30 cellular contexts compared by ENCODE assay signal in genomic region chr11:73508243-73509176, GRCh38.
"Had no signal": no experiment of that assay in that cellular context is flagged by ENCODE, and none has a peak within 500 bp of the region (broad histone marks: within the 10 kb centered on the region; RNA-seq: fewer than 3 reads in every experiment).

No MANE protein-coding gene starts in this region.

- H3K27ac ChIP-seq: cardiac muscle cell, Peyer's patch, SJSA1 had no signal

- H3K4me3 ChIP-seq: cardiac muscle cell, Peyer's patch, SJSA1 had no signal

- H3K4me1 ChIP-seq: Peyer's patch had no signal

- H3K9me3 ChIP-seq: Peyer's patch, SJSA1, SK-N-SH had no signal

- H3K27me3 Mint-ChIP-seq: activated CD4-positive, alpha-beta T cell treated with anti-CD3 and anti-CD28 coated beads, Interleukin-2, amount 10 ng/mL, durations not matched to agents 24 days and 14 days; activated CD8-positive, alpha-beta T cell treated with anti-CD3 and anti-CD28 coated beads for 36 hours; activated naive CD8-positive, alpha-beta T cell treated with anti-CD3 and anti-CD28 coated beads for 36 hours; activated T-helper 17 cell treated with anti-CD3 and anti-CD28 coated beads, Interleukin-2, amount 50 U/mL, for 72 hours; central memory CD8-positive, alpha-beta T cell had no signal

- H3K4me1 Mint-ChIP-seq: activated T-helper 17 cell treated with anti-CD3 and anti-CD28 coated beads, Interleukin-2, amount 50 U/mL, for 72 hours had no signal

- H3K4me3 Mint-ChIP-seq: activated CD4-positive, alpha-beta T cell treated with anti-CD3 and anti-CD28 coated beads, Interleukin-2, amount 10 ng/mL, durations not matched to agents 24 days and 14 days; activated CD8-positive, alpha-beta T cell treated with anti-CD3 and anti-CD28 coated beads for 36 hours; activated naive CD8-positive, alpha-beta T cell treated with anti-CD3 and anti-CD28 coated beads for 36 hours; activated T-cell treated with anti-CD3 and anti-CD28 coated beads, Interleukin-2, amount 50 U/mL, for 72 hours; activated T-helper 17 cell treated with anti-CD3 and anti-CD28 coated beads, Interleukin-2, amount 50 U/mL, for 72 hours; central memory CD8-positive, alpha-beta T cell; T-helper 1 cell treated with Interleukin-12 subunit alpha and Interleukin-12 subunit beta and Interleukin-4 antibody, amounts not matched to agents 30 μg/mL and 1 μg/mL, for 36 hours; T-helper 2 cell treated with Interferon-gamma antibody and Interleukin-4, amounts not matched to agents 5 μg/mL and 100 μg/mL, for 36 hours had no signal

- DNase-seq: activated CD4-positive, alpha-beta T cell treated with anti-CD3 and anti-CD28 coated beads, Interleukin-2, amount 10 ng/mL, durations not matched to agents 24 days and 14 days; activated CD4-positive, alpha-beta T cell treated with anti-CD3 and anti-CD28 coated beads, Interleukin-2, amount 50 U/mL, for 4 hours; activated CD8-positive, alpha-beta T cell treated with anti-CD3 and anti-CD28 coated beads for 36 hours; activated effector memory CD4-positive, alpha-beta T cell treated with anti-CD3 and anti-CD28 coated beads, Interleukin-2, amount 50 U/mL, for 16 hours; activated naive CD4-positive, alpha-beta T cell; activated naive CD4-positive, alpha-beta T cell treated with anti-CD3 and anti-CD28 coated beads, Interleukin-2, amount 50 U/mL, for 16 hours; activated naive CD8-positive, alpha-beta T cell treated with anti-CD3 and anti-CD28 coated beads for 36 hours; activated T-cell treated with anti-CD3 and anti-CD28 coated beads, Interleukin-2, amount 50 U/mL, for 1 hour; activated T-cell treated with anti-CD3 and anti-CD28 coated beads, Interleukin-2, amount 50 U/mL, for 72 hours; amniotic stem cell; aorta; MM.1S; MV-4-11; NCI-H1092; NCI-H1436 treated with DMSO at 0.1 percent for 48 hours; NCI-H1694 treated with DMSO at 0.1 percent for 48 hours; NCI-H2029; NCI-H345; NCI-H524 treated with DMSO at 0.1 percent for 48 hours; Peyer's patch; RPMI8226; SHP77 treated with DMSO at 0.1 percent for 48 hours; SK-N-SH had no signal

- H3K36me3 ChIP-seq: cardiac muscle cell, Peyer's patch, SJSA1 had no signal

- H3K9me3 Mint-ChIP-seq: activated T-helper 17 cell treated with anti-CD3 and anti-CD28 coated beads, Interleukin-2, amount 50 U/mL, for 72 hours; central memory CD8-positive, alpha-beta T cell had no signal

- H3K27me3 ChIP-seq: cardiac muscle cell, Peyer's patch, SJSA1 had no signal

- FAIRE-seq: TTC549 had no signal

- ATAC-seq: activated CD8-positive, alpha-beta T cell treated with anti-CD3 and anti-CD28 coated beads for 36 hours; activated T-cell treated with anti-CD3 and anti-CD28 coated beads, Interleukin-2, amount 50 U/mL, for 72 hours; activated T-helper 17 cell treated with anti-CD3 and anti-CD28 coated beads, Interleukin-2, amount 50 U/mL, for 72 hours had no signal

- H3K27ac Mint-ChIP-seq: activated CD4-positive, alpha-beta T cell treated with anti-CD3 and anti-CD28 coated beads, Interleukin-2, amount 10 ng/mL, durations not matched to agents 24 days and 14 days; activated CD8-positive, alpha-beta T cell treated with anti-CD3 and anti-CD28 coated beads for 36 hours; activated naive CD8-positive, alpha-beta T cell treated with anti-CD3 and anti-CD28 coated beads for 36 hours; activated T-cell treated with anti-CD3 and anti-CD28 coated beads, Interleukin-2, amount 50 U/mL, for 72 hours; activated T-helper 17 cell treated with anti-CD3 and anti-CD28 coated beads, Interleukin-2, amount 50 U/mL, for 72 hours; T-helper 1 cell treated with Interleukin-12 subunit alpha and Interleukin-12 subunit beta and Interleukin-4 antibody, amounts not matched to agents 30 μg/mL and 1 μg/mL, for 36 hours; T-helper 2 cell treated with Interferon-gamma antibody and Interleukin-4, amounts not matched to agents 5 μg/mL and 100 μg/mL, for 36 hours had no signal
